Comparison of ENCODE assay signal across 8 cellular contexts in the genomic region with DNA sequence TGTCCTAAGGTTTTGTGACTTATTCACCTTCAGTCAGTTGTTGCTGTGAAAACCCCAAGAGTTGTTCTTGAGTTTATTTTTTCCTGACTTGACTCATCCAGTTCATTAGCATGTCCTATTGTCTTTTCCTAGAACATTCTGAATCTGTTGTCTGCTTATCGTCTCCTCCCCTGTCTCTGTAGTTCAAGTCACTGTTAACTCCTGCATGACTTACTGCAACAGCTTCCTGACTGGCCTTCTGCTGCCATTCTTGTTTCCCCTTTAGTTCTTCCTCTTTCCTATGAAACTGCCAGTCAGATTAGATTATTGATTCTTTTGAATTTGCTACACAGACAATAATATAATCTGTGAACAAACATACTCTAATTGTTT.
DNase-seq lines count a peak whose midpoint lies in the region; ATAC-seq and TF ChIP-seq lines count a peak whose summit lies in the region.

No MANE protein-coding gene starts in this region.

- no peak overlapping the region; the same call in 1 of the 2 replicates for H3K9ac ChIP-seq in PC-3 (ENCODE audit: low read length)

- H3K4me1 ChIP-seq in PC-3 (ENCODE audit: insufficient read depth, low read length) (peaks cover 22% of the 10 kb centered on the region), spleen (peaks cover 0 to 28% (median 19%) of the 10 kb centered on the region in 6 donors)

- CTCF ChIA-PET in PC-3 (lab: Charles Lee), result no interaction called here

- no peaks in the 10 kb centered on the region for H4K20me1 ChIP-seq in PC-3 (ENCODE audit: low read length)

- intact Hi-C loops in PC-3 (cut with micrococcal nuclease) (loop anchor here (10.0 kb wide), 1 partner anchor 51 kb away; no protein-coding TSS in a partner anchor), spleen (cut with DNase I; ENCODE audit: low total_unique reads) (no loop called here)

- TF ChIP-seq CTCF in PC-3 (conservative IDR thresholded peaks at IDR 0.05; ENCODE audit: low read depth, low read length), result no peak
- no peak for TF ChIP-seq CTCF in foreskin fibroblast (IDR thresholded peaks at IDR 0.05; ENCODE audit: low read depth, low read length)
- TF ChIP-seq CTCF in spleen (IDR thresholded peaks at IDR 0.05 in 8 of 11, conservative IDR thresholded peaks at IDR 0.05 in 3 of 11), result no peak

- H3K4me3 ChIP-seq in PC-3 (ENCODE audit: low read length) (no peak overlapping the region), foreskin fibroblast (ENCODE audit: low read depth in 1 of 2, low read length in 2 of 2) (no peak overlapping the region), spleen (no peak overlapping the region)

- WGBS in spleen, 5 donors, result 4 to 10% (median 6%) methylated on average over 1 of the region's 1 CpG

- no peak overlapping the region for H2AFZ ChIP-seq in PC-3 (ENCODE audit: low read length)

- H3K27ac ChIP-seq in PC-3 (ENCODE audit: low read length) (peak overlapping the region; percentile 69), spleen (peak overlapping the region in 6 of 8 donors; percentile 14 to 74 (median 40))

- H3K9me3 ChIP-seq in PC-3 (ENCODE audit: low read length), result no peaks in the 10 kb centered on the region
- peaks cover 0 to 16% (median under 1%) of the 10 kb centered on the region in 8 donors for H3K9me3 ChIP-seq in spleen

- no peaks in the 10 kb centered on the region for H3K79me2 ChIP-seq in PC-3 (ENCODE audit: low read length)

- TF ChIP-seq POLR2A in spleen (IDR thresholded peaks at IDR 0.05), result no peak

- no peaks in the 10 kb centered on the region for H3K9me2 ChIP-seq in PC-3 (replicated peaks; ENCODE audit: low read length)

- H3K27me3 ChIP-seq in PC-3 (ENCODE audit: low read length), result no peaks in the 10 kb centered on the region
- H3K27me3 ChIP-seq in spleen (replicated peaks in 1 of 7), result no peaks in the 10 kb centered on the region

- no peaks in the 10 kb centered on the region; the same call in 1 of the 2 replicates for H3K36me3 ChIP-seq in PC-3 (ENCODE audit: low read depth, low read length)
- peaks cover 0 to 21% (median 0%) of the 10 kb centered on the region in 6 donors for H3K36me3 ChIP-seq in spleen

- DNase-seq in AG08395 (ENCODE audit: low spot score) (peak; percentile 46), PC-3 (no peak), foreskin fibroblast (peak; percentile 37 to 52), spleen (no peak), NCI-H774 (lab: John Stamatoyannopoulos, UW) (no peak), NCI-H187 treated with DMSO at 0.1 percent for 48 hours (lab: John Stamatoyannopoulos, UW) (no peak)
- no peak for DNase-seq in stimulated activated CD4-positive, alpha-beta T cell treated with anti-CD3 and anti-CD28 coated beads, Interleukin-1b, Interleukin-23, amount 100 ng/mL, for 48 hours

- ATAC-seq in GM21390 (IDR thresholded peaks at IDR 0.05; ENCODE audit: unreplicated experiment), result peak; percentile 57
- ATAC-seq in PC-3, result peak; percentile 50

- POLR2A ChIA-PET in PC-3 (lab: Charles Lee; ENCODE audit: unreplicated experiment), result no interaction called here

- no TSS peak for BruUV-seq in PC-3 (replicated peaks; lab: Mats Ljungman, UMichigan)

- no peaks in the 10 kb centered on the region for H3F3A ChIP-seq in PC-3 (ENCODE audit: low read length, unreplicated experiment)

- peak overlapping the region; percentile 10 for H3K4me2 ChIP-seq in PC-3 (ENCODE audit: low read length)

Comparison
In these comparisons a context has a peak if more than half of its experiments do, and no peak if none do; other contexts are left out.
1. DNase-seq: peak in AG08395 (single experiment) and foreskin fibroblast (2 of 2); none in PC-3 (single experiment), spleen (single experiment), stimulated activated CD4-positive, alpha-beta T cell treated with anti-CD3 and anti-CD28 coated beads, Interleukin-1b, Interleukin-23, amount 100 ng/mL, for 48 hours (single experiment), NCI-H774 (single experiment) and NCI-H187 treated with DMSO at 0.1 percent for 48 hours (single experiment).